1 cellular context compared by ENCODE assay signal in genomic region chr6:34179106-34179720, GRCh38.
TF ChIP-seq lines count a peak whose summit lies in the region.

No MANE protein-coding gene starts in this region.

TF ChIP-seq in HEK293, 187 proteins besides CTCF, POLR2A, EP300 and RAD21 (continued from another document):
- TF ChIP-seq PRDM10 (tag by site-specific recombination; IDR thresholded peaks at IDR 0.05): peak; percentile 67
